Comparison of ENCODE assay signal across 1 cellular context in genomic region chr17:48037036-48037881, GRCh38.
A peak's percentile ranks its signal among the peaks of the same experiment; 100 is the strongest.
TF ChIP-seq lines count a peak whose summit lies in the region.

Gene COPZ2, minus strand, starts transcription at chr17:48037797. Its CDS starts 20 bp downstream, at chr17:48037777.

TF ChIP-seq in HepG2, 621 proteins besides CTCF, POLR2A, EP300 and RAD21 (continued from another document and continues in another):
- TF ChIP-seq MXD4 (CRISPR knock-in tag; IDR thresholded peaks at IDR 0.05) (no peak), ZBTB34 (CRISPR knock-in tag; IDR thresholded peaks at IDR 0.05) (no peak), ZNF230 (CRISPR knock-in tag; IDR thresholded peaks at IDR 0.05) (no peak), SMARCE1 (IDR thresholded peaks at IDR 0.05; ENCODE audit: borderline replicate concordance) (no peak), THAP11 (CRISPR knock-in tag; IDR thresholded peaks at IDR 0.05) (no peak), CC2D1A (CRISPR knock-in tag; IDR thresholded peaks at IDR 0.05) (no peak), ZKSCAN8 (CRISPR knock-in tag; IDR thresholded peaks at IDR 0.05; ENCODE audit: borderline replicate concordance) (no peak), KLF13 (CRISPR knock-in tag; IDR thresholded peaks at IDR 0.05) (0 out of 2 replicates have a peak, but pooled peaks have one; percentile 70), FOXP4 (CRISPR knock-in tag; IDR thresholded peaks at IDR 0.05) (0 out of 2 replicates have a peak, but pooled peaks have one; percentile 13), TCF7 (IDR thresholded peaks at IDR 0.05; ENCODE audit: low read depth) (no peak), ZNF567 (CRISPR knock-in tag; IDR thresholded peaks at IDR 0.05; ENCODE audit: borderline replicate concordance) (0 out of 2 replicates have a peak, but pooled peaks have one; percentile 39), AGO2 (optimal IDR thresholded peaks at IDR 0.05; ENCODE audit: low read depth, low read length) (no peak), E2F1 (CRISPR knock-in tag; IDR thresholded peaks at IDR 0.05) (no peak), REL (CRISPR knock-in tag; conservative IDR thresholded peaks at IDR 0.05) (no peak), ZBTB7A (CRISPR knock-in tag; IDR thresholded peaks at IDR 0.05) (no peak; the same call in 1 of the 2 replicates), ZNF143 (CRISPR knock-in tag; IDR thresholded peaks at IDR 0.05) (no peak), ASH2L (IDR thresholded peaks at IDR 0.05; ENCODE audit: insufficient read length, low read depth, low read length) (peak; percentile 39), ZHX2 (IDR thresholded peaks at IDR 0.05; ENCODE audit: low read depth) (no peak), ZHX2 (CRISPR knock-in tag; IDR thresholded peaks at IDR 0.05; ENCODE audit: borderline replicate concordance) (no peak), HDAC1 (CRISPR knock-in tag; IDR thresholded peaks at IDR 0.05) (peak; percentile 67), HMG20B (CRISPR knock-in tag; conservative IDR thresholded peaks at IDR 0.05) (no peak; the same call in 1 of the 2 replicates), U2AF1 (optimal IDR thresholded peaks at IDR 0.05; ENCODE audit: low read depth, low read length) (no peak), GABPA (IDR thresholded peaks at IDR 0.05; ENCODE audit: low read depth, low read length) (no peak), GABPA (CRISPR knock-in tag; IDR thresholded peaks at IDR 0.05; ENCODE audit: low read depth) (no peak), GPN1 (CRISPR knock-in tag; IDR thresholded peaks at IDR 0.05; ENCODE audit: borderline replicate concordance) (no peak; the same call in 1 of the 2 replicates), ZBTB39 (CRISPR knock-in tag; IDR thresholded peaks at IDR 0.05) (no peak), DDIT3 (CRISPR knock-in tag; IDR thresholded peaks at IDR 0.05) (no peak), YEATS4 (CRISPR knock-in tag; IDR thresholded peaks at IDR 0.05; ENCODE audit: borderline replicate concordance) (no peak), ZBTB1 (CRISPR knock-in tag; IDR thresholded peaks at IDR 0.05; ENCODE audit: borderline replicate concordance) (no peak), ZBTB4 (CRISPR knock-in tag; IDR thresholded peaks at IDR 0.05; ENCODE audit: borderline replicate concordance) (peak; percentile 70; the same call in 1 of the 2 replicates), ZNF343 (CRISPR knock-in tag; IDR thresholded peaks at IDR 0.05) (no peak; the same call in 1 of the 2 replicates), KLF16 (CRISPR knock-in tag; IDR thresholded peaks at IDR 0.05) (no peak), ZNF260 (CRISPR knock-in tag; IDR thresholded peaks at IDR 0.05; ENCODE audit: borderline replicate concordance, low read depth) (no peak), ZFAT (CRISPR knock-in tag; conservative IDR thresholded peaks at IDR 0.05) (no peak), ARID2 (CRISPR knock-in tag; IDR thresholded peaks at IDR 0.05; ENCODE audit: borderline replicate concordance) (peak; percentile 83; the same call in 1 of the 2 replicates), TBX3 (IDR thresholded peaks at IDR 0.05; ENCODE audit: borderline replicate concordance) (no peak), ZSCAN12 (CRISPR knock-in tag; IDR thresholded peaks at IDR 0.05) (no peak), ZNF816 (CRISPR knock-in tag; IDR thresholded peaks at IDR 0.05; ENCODE audit: borderline replicate concordance) (no peak), ZFP62 (CRISPR knock-in tag; IDR thresholded peaks at IDR 0.05) (no peak), KAT7 (CRISPR knock-in tag; IDR thresholded peaks at IDR 0.05; ENCODE audit: borderline replicate concordance) (no peak), ZNF17 (CRISPR knock-in tag; IDR thresholded peaks at IDR 0.05) (no peak), TERF1 (CRISPR knock-in tag; IDR thresholded peaks at IDR 0.05) (no peak), JARID2 (CRISPR knock-in tag; IDR thresholded peaks at IDR 0.05; ENCODE audit: insufficient replicate concordance) (no peak), CENPT (CRISPR knock-in tag; IDR thresholded peaks at IDR 0.05; ENCODE audit: low read depth) (no peak), MXD3 (CRISPR knock-in tag; IDR thresholded peaks at IDR 0.05) (no peak), SRF (IDR thresholded peaks at IDR 0.05; ENCODE audit: low read depth, low read length) (no peak), NCOA1 (CRISPR knock-in tag; IDR thresholded peaks at IDR 0.05) (no peak), BCL6 (CRISPR knock-in tag; IDR thresholded peaks at IDR 0.05) (no peak), EED (CRISPR knock-in tag; IDR thresholded peaks at IDR 0.05) (no peak)
